In the genomic region with DNA sequence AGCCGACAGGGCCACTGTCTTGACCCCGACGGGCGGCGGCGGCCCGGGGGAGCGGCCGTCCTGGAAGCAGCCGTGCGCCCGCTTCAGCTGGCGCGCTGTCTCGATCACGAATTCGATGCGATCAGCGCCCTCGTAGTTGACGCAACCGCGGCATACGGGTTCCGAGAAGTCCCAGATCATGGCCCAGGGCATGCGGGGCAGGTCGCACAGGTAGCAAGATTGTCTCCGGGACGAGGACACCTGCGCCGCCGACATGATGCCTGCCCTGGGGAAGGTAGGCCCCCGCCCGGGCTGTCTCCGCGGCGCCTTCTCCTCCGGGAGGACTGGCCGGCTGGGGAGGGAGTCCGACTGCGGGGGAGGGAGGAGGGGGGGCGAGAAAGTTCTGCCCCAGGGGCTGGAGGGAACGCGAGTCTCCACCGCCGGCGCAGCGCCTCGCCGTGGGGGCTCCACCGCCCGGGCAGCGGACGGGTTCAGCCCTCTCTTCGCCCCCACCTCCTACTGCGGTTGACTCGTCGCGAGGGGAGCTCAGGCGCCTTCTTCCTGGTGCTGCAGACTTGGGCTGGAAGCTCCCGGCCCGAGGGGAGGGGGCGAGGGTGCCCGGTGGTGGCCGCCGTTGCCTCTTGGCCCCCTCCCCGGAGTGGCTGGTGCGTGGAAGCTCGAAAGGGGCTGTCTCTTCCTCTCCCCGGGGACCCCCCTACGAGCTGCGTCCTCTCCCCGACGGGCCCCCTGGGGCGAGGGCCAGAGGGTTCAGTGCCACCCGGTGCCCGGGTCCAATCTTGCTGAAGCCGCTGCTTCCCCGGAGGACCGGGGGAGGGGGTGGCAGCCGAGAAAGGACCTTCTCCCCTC, we compare ENCODE assay signal across 1 cellular context.
TF ChIP-seq lines count a peak whose summit lies in the region.

No MANE protein-coding gene starts in this region.

TF ChIP-seq in HepG2, 621 proteins besides CTCF, POLR2A, EP300 and RAD21 (continued from another document and continues in another):
- TF ChIP-seq ZNF292 (CRISPR knock-in tag; IDR thresholded peaks at IDR 0.05; ENCODE audit: borderline replicate concordance, low read depth): 0 out of 2 replicates have a peak, but pooled peaks have one; percentile 45
- TF ChIP-seq, protein P1, sequence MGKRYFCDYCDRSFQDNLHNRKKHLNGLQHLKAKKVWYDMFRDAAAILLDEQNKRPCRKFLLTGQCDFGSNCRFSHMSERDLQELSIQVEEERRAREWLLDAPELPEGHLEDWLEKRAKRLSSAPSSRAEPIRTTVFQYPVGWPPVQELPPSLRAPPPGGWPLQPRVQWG (CRISPR knock-in tag; IDR thresholded peaks at IDR 0.05; ENCODE audit: borderline replicate concordance, low read depth): no peak
- TF ChIP-seq SSRP1 (CRISPR knock-in tag; IDR thresholded peaks at IDR 0.05): peak; percentile 69; the same call in 1 of the 2 replicates
- no peak for TF ChIP-seq HDAC6 (IDR thresholded peaks at IDR 0.05; ENCODE audit: low read depth, low read length)
- no peak for TF ChIP-seq ZNF253 (CRISPR knock-in tag; IDR thresholded peaks at IDR 0.05; ENCODE audit: borderline replicate concordance)
- TF ChIP-seq MED8 (CRISPR knock-in tag; IDR thresholded peaks at IDR 0.05; ENCODE audit: insufficient replicate concordance): no peak
- TF ChIP-seq, protein P2, sequence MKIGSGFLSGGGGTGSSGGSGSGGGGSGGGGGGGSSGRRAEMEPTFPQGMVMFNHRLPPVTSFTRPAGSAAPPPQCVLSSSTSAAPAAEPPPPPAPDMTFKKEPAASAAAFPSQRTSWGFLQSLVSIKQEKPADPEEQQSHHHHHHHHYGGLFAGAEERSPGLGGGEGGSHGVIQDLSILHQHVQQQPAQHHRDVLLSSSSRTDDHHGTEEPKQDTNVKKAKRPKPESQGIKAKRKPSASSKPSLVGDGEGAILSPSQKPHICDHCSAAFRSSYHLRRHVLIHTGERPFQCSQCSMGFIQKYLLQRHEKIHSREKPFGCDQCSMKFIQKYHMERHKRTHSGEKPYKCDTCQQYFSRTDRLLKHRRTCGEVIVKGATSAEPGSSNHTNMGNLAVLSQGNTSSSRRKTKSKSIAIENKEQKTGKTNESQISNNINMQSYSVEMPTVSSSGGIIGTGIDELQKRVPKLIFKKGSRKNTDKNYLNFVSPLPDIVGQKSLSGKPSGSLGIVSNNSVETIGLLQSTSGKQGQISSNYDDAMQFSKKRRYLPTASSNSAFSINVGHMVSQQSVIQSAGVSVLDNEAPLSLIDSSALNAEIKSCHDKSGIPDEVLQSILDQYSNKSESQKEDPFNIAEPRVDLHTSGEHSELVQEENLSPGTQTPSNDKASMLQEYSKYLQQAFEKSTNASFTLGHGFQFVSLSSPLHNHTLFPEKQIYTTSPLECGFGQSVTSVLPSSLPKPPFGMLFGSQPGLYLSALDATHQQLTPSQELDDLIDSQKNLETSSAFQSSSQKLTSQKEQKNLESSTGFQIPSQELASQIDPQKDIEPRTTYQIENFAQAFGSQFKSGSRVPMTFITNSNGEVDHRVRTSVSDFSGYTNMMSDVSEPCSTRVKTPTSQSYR (CRISPR knock-in tag; IDR thresholded peaks at IDR 0.05; ENCODE audit: borderline replicate concordance): no peak
- no peak for TF ChIP-seq MTF2 (CRISPR knock-in tag; IDR thresholded peaks at IDR 0.05; ENCODE audit: borderline replicate concordance)
- no peak for TF ChIP-seq MLLT10 (CRISPR knock-in tag; IDR thresholded peaks at IDR 0.05)
- no peak for TF ChIP-seq MTA1 (CRISPR knock-in tag; IDR thresholded peaks at IDR 0.05; ENCODE audit: borderline replicate concordance)
- no peak for TF ChIP-seq ZNF598 (CRISPR knock-in tag; IDR thresholded peaks at IDR 0.05; ENCODE audit: borderline replicate concordance)
- no peak for TF ChIP-seq PLRG1 (conservative IDR thresholded peaks at IDR 0.05)
- TF ChIP-seq, protein P3, sequence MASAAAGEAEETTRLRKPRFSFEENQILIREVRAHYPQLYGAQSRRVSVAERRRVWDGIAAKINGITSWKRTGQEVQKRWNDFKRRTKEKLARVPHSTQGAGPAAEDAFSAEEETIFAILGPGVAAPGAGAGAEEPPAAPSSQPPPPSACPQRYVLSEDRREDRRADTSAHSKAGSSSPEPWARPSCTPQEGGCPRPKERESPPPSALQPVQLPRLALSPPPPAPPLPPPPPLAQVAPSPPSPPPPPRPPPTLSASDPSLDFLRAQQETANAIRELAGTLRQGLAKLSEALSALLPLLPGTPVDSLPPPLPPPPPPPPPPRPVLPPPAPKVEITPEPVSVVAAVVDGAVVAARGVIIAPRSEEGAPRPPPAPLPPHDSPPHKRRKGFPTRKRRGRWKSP (CRISPR knock-in tag; IDR thresholded peaks at IDR 0.05): 0 out of 2 replicates have a peak, but pooled peaks have one; percentile 24
- TF ChIP-seq MZF1 (CRISPR knock-in tag; IDR thresholded peaks at IDR 0.05; ENCODE audit: borderline replicate concordance): no peak
- peak; percentile 51; the same call in 1 of the 2 replicates for TF ChIP-seq SPEN (CRISPR knock-in tag; IDR thresholded peaks at IDR 0.05; ENCODE audit: low read depth)
- TF ChIP-seq ETV6 (CRISPR knock-in tag; conservative IDR thresholded peaks at IDR 0.05): no peak
- TF ChIP-seq NBN (conservative IDR thresholded peaks at IDR 0.05): no peak
- TF ChIP-seq AKAP8 (CRISPR knock-in tag; IDR thresholded peaks at IDR 0.05): no peak
- no peak for TF ChIP-seq ZNF724P (CRISPR knock-in tag; IDR thresholded peaks at IDR 0.05; ENCODE audit: borderline replicate concordance)
- peak; percentile 66 for TF ChIP-seq SAFB2 (CRISPR knock-in tag; IDR thresholded peaks at IDR 0.05; ENCODE audit: borderline replicate concordance, low read depth)
- no peak for TF ChIP-seq SKI (IDR thresholded peaks at IDR 0.05; ENCODE audit: partially characterized antibody)
- TF ChIP-seq, protein P4, sequence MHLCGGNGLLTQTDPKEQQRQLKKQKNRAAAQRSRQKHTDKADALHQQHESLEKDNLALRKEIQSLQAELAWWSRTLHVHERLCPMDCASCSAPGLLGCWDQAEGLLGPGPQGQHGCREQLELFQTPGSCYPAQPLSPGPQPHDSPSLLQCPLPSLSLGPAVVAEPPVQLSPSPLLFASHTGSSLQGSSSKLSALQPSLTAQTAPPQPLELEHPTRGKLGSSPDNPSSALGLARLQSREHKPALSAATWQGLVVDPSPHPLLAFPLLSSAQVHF (CRISPR knock-in tag; IDR thresholded peaks at IDR 0.05): no peak
- TF ChIP-seq GZF1 (CRISPR knock-in tag; IDR thresholded peaks at IDR 0.05): no peak
- no peak for TF ChIP-seq ZNF747 (CRISPR knock-in tag; IDR thresholded peaks at IDR 0.05; ENCODE audit: borderline replicate concordance)
- TF ChIP-seq, protein P5, sequence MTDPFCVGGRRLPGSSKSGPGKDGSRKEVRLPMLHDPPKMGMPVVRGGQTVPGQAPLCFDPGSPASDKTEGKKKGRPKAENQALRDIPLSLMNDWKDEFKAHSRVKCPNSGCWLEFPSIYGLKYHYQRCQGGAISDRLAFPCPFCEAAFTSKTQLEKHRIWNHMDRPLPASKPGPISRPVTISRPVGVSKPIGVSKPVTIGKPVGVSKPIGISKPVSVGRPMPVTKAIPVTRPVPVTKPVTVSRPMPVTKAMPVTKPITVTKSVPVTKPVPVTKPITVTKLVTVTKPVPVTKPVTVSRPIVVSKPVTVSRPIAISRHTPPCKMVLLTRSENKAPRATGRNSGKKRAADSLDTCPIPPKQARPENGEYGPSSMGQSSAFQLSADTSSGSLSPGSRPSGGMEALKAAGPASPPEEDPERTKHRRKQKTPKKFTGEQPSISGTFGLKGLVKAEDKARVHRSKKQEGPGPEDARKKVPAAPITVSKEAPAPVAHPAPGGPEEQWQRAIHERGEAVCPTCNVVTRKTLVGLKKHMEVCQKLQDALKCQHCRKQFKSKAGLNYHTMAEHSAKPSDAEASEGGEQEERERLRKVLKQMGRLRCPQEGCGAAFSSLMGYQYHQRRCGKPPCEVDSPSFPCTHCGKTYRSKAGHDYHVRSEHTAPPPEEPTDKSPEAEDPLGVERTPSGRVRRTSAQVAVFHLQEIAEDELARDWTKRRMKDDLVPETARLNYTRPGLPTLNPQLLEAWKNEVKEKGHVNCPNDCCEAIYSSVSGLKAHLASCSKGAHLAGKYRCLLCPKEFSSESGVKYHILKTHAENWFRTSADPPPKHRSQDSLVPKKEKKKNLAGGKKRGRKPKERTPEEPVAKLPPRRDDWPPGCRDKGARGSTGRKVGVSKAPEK (CRISPR knock-in tag; IDR thresholded peaks at IDR 0.05; ENCODE audit: borderline replicate concordance): no peak
- no peak for TF ChIP-seq MED13 (CRISPR knock-in tag; IDR thresholded peaks at IDR 0.05)
- TF ChIP-seq, protein P6, sequence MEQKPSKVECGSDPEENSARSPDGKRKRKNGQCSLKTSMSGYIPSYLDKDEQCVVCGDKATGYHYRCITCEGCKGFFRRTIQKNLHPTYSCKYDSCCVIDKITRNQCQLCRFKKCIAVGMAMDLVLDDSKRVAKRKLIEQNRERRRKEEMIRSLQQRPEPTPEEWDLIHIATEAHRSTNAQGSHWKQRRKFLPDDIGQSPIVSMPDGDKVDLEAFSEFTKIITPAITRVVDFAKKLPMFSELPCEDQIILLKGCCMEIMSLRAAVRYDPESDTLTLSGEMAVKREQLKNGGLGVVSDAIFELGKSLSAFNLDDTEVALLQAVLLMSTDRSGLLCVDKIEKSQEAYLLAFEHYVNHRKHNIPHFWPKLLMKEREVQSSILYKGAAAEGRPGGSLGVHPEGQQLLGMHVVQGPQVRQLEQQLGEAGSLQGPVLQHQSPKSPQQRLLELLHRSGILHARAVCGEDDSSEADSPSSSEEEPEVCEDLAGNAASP (CRISPR knock-in tag; IDR thresholded peaks at IDR 0.05; ENCODE audit: borderline replicate concordance): no peak
- TF ChIP-seq NFRKB (IDR thresholded peaks at IDR 0.05): no peak
- TF ChIP-seq, protein P7, sequence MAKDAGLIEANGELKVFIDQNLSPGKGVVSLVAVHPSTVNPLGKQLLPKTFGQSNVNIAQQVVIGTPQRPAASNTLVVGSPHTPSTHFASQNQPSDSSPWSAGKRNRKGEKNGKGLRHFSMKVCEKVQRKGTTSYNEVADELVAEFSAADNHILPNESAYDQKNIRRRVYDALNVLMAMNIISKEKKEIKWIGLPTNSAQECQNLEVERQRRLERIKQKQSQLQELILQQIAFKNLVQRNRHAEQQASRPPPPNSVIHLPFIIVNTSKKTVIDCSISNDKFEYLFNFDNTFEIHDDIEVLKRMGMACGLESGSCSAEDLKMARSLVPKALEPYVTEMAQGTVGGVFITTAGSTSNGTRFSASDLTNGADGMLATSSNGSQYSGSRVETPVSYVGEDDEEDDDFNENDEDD (CRISPR knock-in tag; IDR thresholded peaks at IDR 0.05; ENCODE audit: borderline replicate concordance): no peak
- no peak for TF ChIP-seq HOXA5 (CRISPR knock-in tag; IDR thresholded peaks at IDR 0.05)
- TF ChIP-seq ZNF441 (CRISPR knock-in tag; IDR thresholded peaks at IDR 0.05; ENCODE audit: borderline replicate concordance): no peak
- TF ChIP-seq, protein P8, sequence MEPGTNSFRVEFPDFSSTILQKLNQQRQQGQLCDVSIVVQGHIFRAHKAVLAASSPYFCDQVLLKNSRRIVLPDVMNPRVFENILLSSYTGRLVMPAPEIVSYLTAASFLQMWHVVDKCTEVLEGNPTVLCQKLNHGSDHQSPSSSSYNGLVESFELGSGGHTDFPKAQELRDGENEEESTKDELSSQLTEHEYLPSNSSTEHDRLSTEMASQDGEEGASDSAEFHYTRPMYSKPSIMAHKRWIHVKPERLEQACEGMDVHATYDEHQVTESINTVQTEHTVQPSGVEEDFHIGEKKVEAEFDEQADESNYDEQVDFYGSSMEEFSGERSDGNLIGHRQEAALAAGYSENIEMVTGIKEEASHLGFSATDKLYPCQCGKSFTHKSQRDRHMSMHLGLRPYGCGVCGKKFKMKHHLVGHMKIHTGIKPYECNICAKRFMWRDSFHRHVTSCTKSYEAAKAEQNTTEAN (CRISPR knock-in tag; conservative IDR thresholded peaks at IDR 0.05): no peak
- no peak for TF ChIP-seq CCAR2 (optimal IDR thresholded peaks at IDR 0.05; ENCODE audit: low read depth, low read length)
- TF ChIP-seq DNMT1 (CRISPR knock-in tag; IDR thresholded peaks at IDR 0.05): no peak
- TF ChIP-seq, protein P9, sequence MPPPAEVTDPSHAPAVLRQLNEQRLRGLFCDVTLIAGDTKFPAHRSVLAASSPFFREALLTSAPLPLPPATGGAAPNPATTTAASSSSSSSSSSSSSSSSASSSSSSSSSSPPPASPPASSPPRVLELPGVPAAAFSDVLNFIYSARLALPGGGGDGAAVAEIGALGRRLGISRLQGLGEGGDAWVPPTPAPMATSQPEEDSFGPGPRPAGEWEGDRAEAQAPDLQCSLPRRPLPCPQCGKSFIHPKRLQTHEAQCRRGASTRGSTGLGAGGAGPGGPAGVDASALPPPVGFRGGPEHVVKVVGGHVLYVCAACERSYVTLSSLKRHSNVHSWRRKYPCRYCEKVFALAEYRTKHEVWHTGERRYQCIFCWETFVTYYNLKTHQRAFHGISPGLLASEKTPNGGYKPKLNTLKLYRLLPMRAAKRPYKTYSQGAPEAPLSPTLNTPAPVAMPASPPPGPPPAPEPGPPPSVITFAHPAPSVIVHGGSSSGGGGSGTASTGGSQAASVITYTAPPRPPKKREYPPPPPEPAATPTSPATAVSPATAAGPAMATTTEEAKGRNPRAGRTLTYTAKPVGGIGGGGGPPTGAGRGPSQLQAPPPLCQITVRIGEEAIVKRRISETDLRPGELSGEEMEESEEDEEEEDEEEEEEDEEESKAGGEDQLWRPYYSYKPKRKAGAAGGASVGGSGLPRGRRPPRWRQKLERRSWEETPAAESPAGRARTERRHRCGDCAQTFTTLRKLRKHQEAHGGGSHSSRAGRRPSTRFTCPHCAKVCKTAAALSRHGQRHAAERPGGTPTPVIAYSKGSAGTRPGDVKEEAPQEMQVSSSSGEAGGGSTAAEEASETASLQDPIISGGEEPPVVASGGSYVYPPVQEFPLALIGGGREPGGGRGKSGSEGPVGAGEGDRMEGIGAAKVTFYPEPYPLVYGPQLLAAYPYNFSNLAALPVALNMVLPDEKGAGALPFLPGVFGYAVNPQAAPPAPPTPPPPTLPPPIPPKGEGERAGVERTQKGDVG (CRISPR knock-in tag; IDR thresholded peaks at IDR 0.05; ENCODE audit: borderline replicate concordance): no peak
- TF ChIP-seq NCOA5 (CRISPR knock-in tag; IDR thresholded peaks at IDR 0.05): no peak
- no peak for TF ChIP-seq ZNF138 (CRISPR knock-in tag; IDR thresholded peaks at IDR 0.05; ENCODE audit: low read depth)
- TF ChIP-seq, protein P10, sequence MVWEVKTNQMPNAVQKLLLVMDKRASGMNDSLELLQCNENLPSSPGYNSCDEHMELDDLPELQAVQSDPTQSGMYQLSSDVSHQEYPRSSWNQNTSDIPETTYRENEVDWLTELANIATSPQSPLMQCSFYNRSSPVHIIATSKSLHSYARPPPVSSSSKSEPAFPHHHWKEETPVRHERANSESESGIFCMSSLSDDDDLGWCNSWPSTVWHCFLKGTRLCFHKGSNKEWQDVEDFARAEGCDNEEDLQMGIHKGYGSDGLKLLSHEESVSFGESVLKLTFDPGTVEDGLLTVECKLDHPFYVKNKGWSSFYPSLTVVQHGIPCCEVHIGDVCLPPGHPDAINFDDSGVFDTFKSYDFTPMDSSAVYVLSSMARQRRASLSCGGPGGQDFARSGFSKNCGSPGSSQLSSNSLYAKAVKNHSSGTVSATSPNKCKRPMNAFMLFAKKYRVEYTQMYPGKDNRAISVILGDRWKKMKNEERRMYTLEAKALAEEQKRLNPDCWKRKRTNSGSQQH (CRISPR knock-in tag; IDR thresholded peaks at IDR 0.05; ENCODE audit: low read depth): no peak
- TF ChIP-seq ZNF83 (CRISPR knock-in tag; IDR thresholded peaks at IDR 0.05; ENCODE audit: borderline replicate concordance): no peak
- TF ChIP-seq ARNT (IDR thresholded peaks at IDR 0.05): no peak
- no peak for TF ChIP-seq ZSCAN12 (CRISPR knock-in tag; IDR thresholded peaks at IDR 0.05)
- no peak for TF ChIP-seq CREM (IDR thresholded peaks at IDR 0.05)
- TF ChIP-seq CREM (CRISPR knock-in tag; IDR thresholded peaks at IDR 0.05): no peak
- TF ChIP-seq HCFC1 (IDR thresholded peaks at IDR 0.05; ENCODE audit: low read depth, low read length): no peak
- TF ChIP-seq ZNF703 (CRISPR knock-in tag; IDR thresholded peaks at IDR 0.05; ENCODE audit: borderline replicate concordance): no peak
- no peak for TF ChIP-seq SUZ12 (IDR thresholded peaks at IDR 0.05; ENCODE audit: low read depth, low read length)
- TF ChIP-seq ZNF570 (CRISPR knock-in tag; IDR thresholded peaks at IDR 0.05; ENCODE audit: borderline replicate concordance): no peak
- no peak for TF ChIP-seq MIXL1 (CRISPR knock-in tag; IDR thresholded peaks at IDR 0.05)
